8 cellular contexts compared by ENCODE assay signal in genomic region chr1:248872752-248873408, GRCh38. TPM values are rescaled to one million over a fixed set of nuclear protein-coding genes. Genes with fewer than 3 reads are reported as not detected.
DNase-seq lines count a peak whose midpoint lies in the region; ATAC-seq and TF ChIP-seq lines count a peak whose summit lies in the region.

No MANE protein-coding gene starts in this region.

- H3K9me3 Mint-ChIP-seq in CD8-positive, alpha-beta T cell, result no peaks in the 10 kb centered on the region

- POLR2A ChIA-PET in CD8-positive, alpha-beta T cell (lab: Charles Lee), result interaction anchor here (0.9 to 3.4 kb wide), 5 partner anchors 11 to 47 kb away, joined by 4 to 55 read pairs (median 11); partner anchors contain the start of genes PGBD2, SH3BP5L, ZNF672 and ZNF692

- H3K4me3 Mint-ChIP-seq in CD8-positive, alpha-beta T cell, result peak overlapping the region; percentile 98

- no peaks in the 10 kb centered on the region for H3K27me3 Mint-ChIP-seq in CD8-positive, alpha-beta T cell (ENCODE audit: low read depth)

- WGBS in suprapubic skin, result under 1% methylated on average over 27 of the region's 31 CpGs

- peak overlapping the region; percentile 87 for H3K4me3 ChIP-seq in CD8-positive, alpha-beta T cell (ENCODE audit: low read depth, low read length)
- H3K4me3 ChIP-seq in mucosa of stomach (ENCODE audit: low read length) (peak overlapping the region; percentile 94), suprapubic skin (peak overlapping the region; percentile 87)

- no peak for TF ChIP-seq POLR2A in suprapubic skin (IDR thresholded peaks at IDR 0.05)

- no peaks in the 10 kb centered on the region for H3K27me3 ChIP-seq in CD8-positive, alpha-beta T cell (ENCODE audit: insufficient read depth, low read length)
- H3K27me3 ChIP-seq in mucosa of stomach (ENCODE audit: control insufficient read depth, insufficient read depth, low read length) (no peaks in the 10 kb centered on the region), suprapubic skin (no peaks in the 10 kb centered on the region)

- peaks cover 8% of the 10 kb centered on the region for H3K4me1 ChIP-seq in CD8-positive, alpha-beta T cell (ENCODE audit: insufficient read depth, low read length)
- no peaks in the 10 kb centered on the region for H3K4me1 ChIP-seq in mucosa of stomach (ENCODE audit: control insufficient read depth, insufficient read depth, low read length)
- peaks cover 13% of the 10 kb centered on the region for H3K4me1 ChIP-seq in suprapubic skin

- TF ChIP-seq EP300 in suprapubic skin (IDR thresholded peaks at IDR 0.05), result no peak

- peak; percentile 30 for ATAC-seq in CD8-positive, alpha-beta T cell
- ATAC-seq in GM19328 (IDR thresholded peaks at IDR 0.05; ENCODE audit: unreplicated experiment), result peak; percentile 30
- peak; percentile 49 for ATAC-seq in HG03432 (IDR thresholded peaks at IDR 0.05; ENCODE audit: unreplicated experiment)
- ATAC-seq in esophagus mucosa, result peak; percentile 62

- H3K36me3 ChIP-seq in CD8-positive, alpha-beta T cell (ENCODE audit: insufficient read depth, low read length), result no peaks in the 10 kb centered on the region
- H3K36me3 ChIP-seq in mucosa of stomach (ENCODE audit: control insufficient read depth, insufficient read depth, low read length), result no peaks in the 10 kb centered on the region
- no peaks in the 10 kb centered on the region for H3K36me3 ChIP-seq in suprapubic skin

- CTCF ChIA-PET in CD8-positive, alpha-beta T cell (lab: Charles Lee), result interaction anchor here (0.9 to 1.4 kb wide), 4 partner anchors 9 to 54 kb away, joined by 3 to 4 read pairs (median 3); partner anchors contain the start of gene ZNF692

- no peaks in the 10 kb centered on the region for H3K9me3 ChIP-seq in CD8-positive, alpha-beta T cell (ENCODE audit: low read length)
- no peaks in the 10 kb centered on the region for H3K9me3 ChIP-seq in mucosa of stomach (ENCODE audit: control insufficient read depth, low read length)
- no peaks in the 10 kb centered on the region for H3K9me3 ChIP-seq in suprapubic skin

- H3K27ac Mint-ChIP-seq in CD8-positive, alpha-beta T cell, result peak overlapping the region; percentile 98

- H3K36me3 Mint-ChIP-seq in CD8-positive, alpha-beta T cell, result peaks cover 9% of the 10 kb centered on the region

- peak overlapping the region; percentile 74 for H3K27ac ChIP-seq in CD8-positive, alpha-beta T cell (ENCODE audit: low read depth, low read length)
- peak overlapping the region; percentile 93 for H3K27ac ChIP-seq in suprapubic skin

- peak in 4 of 7 experiments; percentile 31 to 61 (median 44) for DNase-seq in CD8-positive, alpha-beta T cell
- DNase-seq in NCI-H510A (lab: John Stamatoyannopoulos, UW) (peak; percentile 62), suprapubic skin (ENCODE audit: low spot score in 2 of 2) (peak in 1 of 2 donors; percentile 79)
- peak in 2 of 3 experiments; percentile 38 to 41 for DNase-seq in activated CD8-positive, alpha-beta memory T cell treated with anti-CD3 and anti-CD28 coated beads for 48 hours (ENCODE audit: low read depth in 2 of 3, low spot score in 2 of 3)

- TF ChIP-seq CTCF in CD8-positive, alpha-beta T cell (IDR thresholded peaks at IDR 0.05), result no peak
- no peak for TF ChIP-seq CTCF in suprapubic skin (IDR thresholded peaks at IDR 0.05)

- H3K9ac ChIP-seq in mucosa of stomach (ENCODE audit: low read length), result peak overlapping the region; percentile 77

- H3K4me1 Mint-ChIP-seq in CD8-positive, alpha-beta T cell (ENCODE audit: low read depth), result peaks cover 24% of the 10 kb centered on the region

- intact Hi-C loops in CD8-positive, alpha-beta T cell (cut with DNase I, micrococcal nuclease), result loop anchor here (1.0 kb wide), 5 partner anchors 10 to 47 kb away; partner anchors contain the start of genes PGBD2 (in 2 of the 2), ZNF692 (in 2 of the 2) and ZNF672 (in 1 of the 2)

RNA-seq across cellular contexts. Expression of gene ZNF692, which starts 14.0 kb away (rescaled TPM):
- 10 to 100 TPM; 18.7 to 19.2 TPM for total RNA-seq in CD8-positive, alpha-beta T cell
- 16.6 TPM for total RNA-seq in esophagus mucosa
- 100 to 1,000 TPM in 1 of 4 donors, 10 to 100 TPM in 3; 30.2 to 138 (median 52.6) TPM for total RNA-seq in suprapubic skin

RNA-seq across cellular contexts. Expression of gene PGBD2, which starts 33.2 kb away (rescaled TPM):
- total RNA-seq in CD8-positive, alpha-beta T cell, result 1 to 10 TPM in 1 of 2 experiments, under 1 TPM in 1; 0.90 to 1.9 TPM
- 4.5 TPM for total RNA-seq in esophagus mucosa
- total RNA-seq in suprapubic skin, result 10 to 100 TPM; 11.0 to 14.2 (median 11.5) TPM

RNA-seq across cellular contexts. Expression of gene ZNF672, which starts 34.9 kb away (rescaled TPM):
- 10 to 100 TPM; 33.8 to 33.9 TPM for total RNA-seq in CD8-positive, alpha-beta T cell
- total RNA-seq in esophagus mucosa (16.8 TPM), suprapubic skin (10 to 100 TPM; 34.4 to 39.7 (median 38.8) TPM)

RNA-seq across cellular contexts. Expression of gene SH3BP5L, which starts 47.2 kb away (rescaled TPM):
- total RNA-seq in CD8-positive, alpha-beta T cell, result 10 to 100 TPM; 19.0 to 20.4 TPM
- 17.1 TPM for total RNA-seq in esophagus mucosa
- total RNA-seq in suprapubic skin, result 10 to 100 TPM; 23.5 to 41.2 (median 29.4) TPM
